Comparison of ENCODE assay signal across 34 cellular contexts in the genomic region with DNA sequence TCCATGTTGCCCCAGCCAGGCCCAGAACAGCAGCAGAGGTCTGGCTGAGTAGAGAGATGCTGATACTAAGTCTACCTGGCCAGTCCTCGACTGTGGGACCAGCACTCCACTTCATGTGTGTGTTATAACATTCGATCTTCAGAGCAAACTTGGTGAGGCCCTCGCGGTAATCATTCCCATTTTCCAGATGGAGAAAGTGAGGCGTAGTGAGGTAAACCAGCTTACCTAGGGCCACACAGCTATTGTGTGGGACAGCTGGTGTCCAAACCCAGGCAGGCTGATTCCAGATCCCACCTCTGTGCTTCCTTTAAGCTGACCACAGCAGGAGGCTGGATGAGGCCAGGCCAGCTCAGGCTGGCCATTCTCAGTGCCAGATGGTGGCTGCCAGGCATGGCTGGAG. TPM values are rescaled to one million over a fixed set of nuclear protein-coding genes. Genes with fewer than 3 reads are reported as not detected.
"Had no signal": no experiment of that assay in that cellular context is flagged by ENCODE, and none has a peak within 500 bp of the region (broad histone marks: within the 10 kb centered on the region; RNA-seq: fewer than 3 reads in every experiment).

No MANE protein-coding gene starts in this region.

- ATAC-seq: activated CD4-positive, alpha-beta T cell treated with anti-CD3 and anti-CD28 coated beads for 36 hours; activated CD4-positive, CD25-positive, alpha-beta regulatory T cell treated with anti-CD3 and anti-CD28 coated beads, Interleukin-2, amount 50 U/mL, for 24 hours; activated CD8-positive, alpha-beta memory T cell treated with anti-CD3 and anti-CD28 coated beads, Interleukin-2, amount 10 ng/mL, durations not matched to agents 7 days and 5 days; activated CD8-positive, alpha-beta T cell treated with anti-CD3 and anti-CD28 coated beads, Interleukin-2, amount 10 ng/mL, durations not matched to agents 7 days and 5 days; activated naive CD8-positive, alpha-beta T cell treated with anti-CD3 and anti-CD28 coated beads, Interleukin-2, amount 50 U/mL, for 24 hours; WTC11 had no signal

- DNase-seq: activated CD4-positive, alpha-beta memory T cell treated with anti-CD3 and anti-CD28 coated beads, Interleukin-2, amount 10 ng/mL, durations not matched to agents 7 days and 5 days; activated CD4-positive, alpha-beta T cell treated with anti-CD3 and anti-CD28 coated beads for 1 hour; activated CD4-positive, alpha-beta T cell treated with anti-CD3 and anti-CD28 coated beads for 36 hours; activated CD4-positive, alpha-beta T cell treated with anti-CD3 and anti-CD28 coated beads for 48 hours; activated CD4-positive, alpha-beta T cell treated with anti-CD3 and anti-CD28 coated beads, Interleukin-2, amount 10 ng/mL, durations not matched to agents 7 days and 5 days; activated CD4-positive, alpha-beta T cell treated with anti-CD3 and anti-CD28 coated beads, Interleukin-2, amount 50 U/mL, for 48 hours; activated CD4-positive, CD25-positive, alpha-beta regulatory T cell; activated CD8-positive, alpha-beta memory T cell treated with anti-CD3 and anti-CD28 coated beads for 24 hours; activated CD8-positive, alpha-beta memory T cell treated with anti-CD3 and anti-CD28 coated beads, Interleukin-2, amount 10 ng/mL, durations not matched to agents 7 days and 5 days; activated CD8-positive, alpha-beta memory T cell treated with anti-CD3 and anti-CD28 coated beads, Interleukin-2, amount 50 U/mL, for 48 hours; activated CD8-positive, alpha-beta T cell treated with anti-CD3 and anti-CD28 coated beads, Interleukin-2, amount 10 ng/mL, durations not matched to agents 7 days and 5 days; activated effector memory CD4-positive, alpha-beta T cell treated with Interleukin-2 at 50 U/mL for 16 hours; activated gamma-delta T cell; activated naive CD4-positive, alpha-beta T cell treated with anti-CD3 and anti-CD28 coated beads, Interleukin-2, amount 10 ng/mL, durations not matched to agents 7 days and 5 days; activated naive CD4-positive, alpha-beta T cell treated with Interleukin-2 at 50 U/mL for 16 hours; activated naive CD8-positive, alpha-beta T cell treated with anti-CD3 and anti-CD28 coated beads, Interleukin-2, amount 10 ng/mL, durations not matched to agents 7 days and 5 days; activated naive CD8-positive, alpha-beta T cell treated with anti-CD3 and anti-CD28 coated beads, Interleukin-2, amount 50 U/mL, for 24 hours; activated T-cell treated with anti-CD3 and anti-CD28 coated beads, Interleukin-2, amount 50 U/mL, for 24 hours; activated T-cell treated with anti-CD3 and anti-CD28 coated beads, Interleukin-2, amount 50 U/mL, for 48 hours; amygdala; anterior cingulate cortex; caudate nucleus; cerebellar nuclear complex; T-helper 2 cell; T-helper 9 cell had no signal

- H3K27ac ChIP-seq: ascending aorta, cardiac muscle cell, VCaP had no signal

- H3K9me3 ChIP-seq: ascending aorta had no signal

- H3K4me3 ChIP-seq: ascending aorta, cardiac muscle cell had no signal

- FAIRE-seq: bronchial epithelial cell, TTC549 had no signal

- H3K36me3 ChIP-seq: ascending aorta, cardiac muscle cell had no signal

RNA-seq across cellular contexts. Expression of a gene that starts 47.7 kb away (rescaled TPM):
- total RNA-seq: activated CD4-positive, alpha-beta memory T cell treated with anti-CD3 and anti-CD28 coated beads, Interleukin-2, amount 10 ng/mL, durations not matched to agents 7 days and 5 days; activated CD4-positive, alpha-beta T cell treated with anti-CD3 and anti-CD28 coated beads for 36 hours; activated CD4-positive, alpha-beta T cell treated with anti-CD3 and anti-CD28 coated beads, Interleukin-2, amount 10 ng/mL, durations not matched to agents 7 days and 5 days; activated CD8-positive, alpha-beta memory T cell treated with anti-CD3 and anti-CD28 coated beads, Interleukin-2, amount 10 ng/mL, durations not matched to agents 7 days and 5 days; activated CD8-positive, alpha-beta T cell treated with anti-CD3 and anti-CD28 coated beads, Interleukin-2, amount 10 ng/mL, durations not matched to agents 7 days and 5 days; activated naive CD8-positive, alpha-beta T cell treated with anti-CD3 and anti-CD28 coated beads, Interleukin-2, amount 10 ng/mL, durations not matched to agents 7 days and 5 days; activated T-helper 2 cell treated with anti-CD3 and anti-CD28 coated beads, Interferon-gamma antibody, Interleukin-2, Interleukin-4, amounts not matched to agents 10 μg/mL and 5 μg/mL and 100 μg/mL, durations not matched to agents 14 hours and 24 hours and 36 hours; ascending aorta; cardiac muscle cell; chondrocyte had no signal
